In genomic region chr14:50917449-50917848, GRCh38 we compare ENCODE assay signal across 22 cellular contexts. TPM values are rescaled to one million over a fixed set of nuclear protein-coding genes. Genes with fewer than 3 reads are reported as not detected.
A peak's percentile ranks its signal among the peaks of the same experiment; 100 is the strongest.
DNase-seq lines count a peak whose midpoint lies in the region; ATAC-seq, FAIRE-seq and TF ChIP-seq lines count a peak whose summit lies in the region.
"Had no signal": no experiment of that assay in that cellular context is flagged by ENCODE, and none has a peak within 500 bp of the region (broad histone marks: within the 10 kb centered on the region; RNA-seq: fewer than 3 reads in every experiment).

No MANE protein-coding gene starts in this region.

- no peak overlapping the region for H3K4me3 ChIP-seq in WERI-Rb-1 (ENCODE audit: low read depth, low read length)
- no peak overlapping the region for H3K4me3 ChIP-seq in K562
- H3K4me3 ChIP-seq in upper lobe of right lung: no peak overlapping the region
- H3K4me3 ChIP-seq in neural progenitor cell: no peak overlapping the region
- H3K4me3 ChIP-seq: GM23248 had no signal

- no TSS peak for BruUV-seq in K562 (replicated peaks; lab: Mats Ljungman, UMichigan)

- TF ChIP-seq RAD21 in K562 (CRISPR knock-in tag; conservative IDR thresholded peaks at IDR 0.05 in 1 of 2, IDR thresholded peaks at IDR 0.05 in 1 of 2): no peak

- H3K27me3 Mint-ChIP-seq in progenitor cell of endocrine pancreas (no peaks in the 10 kb centered on the region), neural progenitor cell (ENCODE audit: insufficient read depth, low read depth) (peaks cover 5% of the 10 kb centered on the region)

- 0 out of 2 replicates have a peak, but pooled peaks have one; percentile 5 for TF ChIP-seq CTCF in WERI-Rb-1 (IDR thresholded peaks at IDR 0.05; ENCODE audit: low read depth, low read length)
- no peak for TF ChIP-seq CTCF in K562 (IDR thresholded peaks at IDR 0.05 in 2 of 3, conservative IDR thresholded peaks at IDR 0.05 in 1 of 3; ENCODE audit: insufficient read depth in 2 of 3, low read depth in 1 of 3, low read length in 3 of 3)
- no peak for TF ChIP-seq CTCF in upper lobe of right lung (IDR thresholded peaks at IDR 0.05)
- no peak for TF ChIP-seq CTCF in progenitor cell of endocrine pancreas (IDR thresholded peaks at IDR 0.05; ENCODE audit: unreplicated experiment)
- no peak for TF ChIP-seq CTCF in neural progenitor cell (IDR thresholded peaks at IDR 0.05)

- H3K9me3 ChIP-seq in WERI-Rb-1 (ENCODE audit: severe bottlenecking) (no peaks in the 10 kb centered on the region), K562 (replicated peaks; ENCODE audit: control insufficient read depth, insufficient read depth, low read depth, low read length) (no peaks in the 10 kb centered on the region), upper lobe of right lung (no peaks in the 10 kb centered on the region), neural progenitor cell (ENCODE audit: low read depth) (no peaks in the 10 kb centered on the region)

- DNase-seq in WERI-Rb-1: no peak
- peak in 1 of 4 experiments; percentile 14 for DNase-seq in K562 (ENCODE audit: extremely low read depth in 1 of 4, low spot score in 3 of 4)
- peak; percentile 59 for DNase-seq in myocyte (ENCODE audit: low read depth)
- DNase-seq in upper lobe of right lung: no peak
- DNase-seq in progenitor cell of endocrine pancreas (ENCODE audit: low spot score, unreplicated experiment): no peak
- no peak for DNase-seq in Right ventricle myocardium superior
- no peak for DNase-seq in GM19239 (ENCODE audit: insufficient read length, low spot score)
- no peak for DNase-seq in neural progenitor cell (ENCODE audit: low spot score)
- DNase-seq: C1 segment of cervical spinal cord; Calu3; CD4-positive, alpha-beta memory T cell; COR-L47; DMS153; DND-41; GM23248; H7; HCEC 1CT had no signal

- H3K4me1 Mint-ChIP-seq in progenitor cell of endocrine pancreas (ENCODE audit: low read depth) (peaks cover 1% of the 10 kb centered on the region), neural progenitor cell (peaks cover 11% of the 10 kb centered on the region)
- H3K4me1 Mint-ChIP-seq: CD4-positive, alpha-beta memory T cell had no signal

- H3K9me3 Mint-ChIP-seq in progenitor cell of endocrine pancreas (ENCODE audit: low read depth) (no peaks in the 10 kb centered on the region), neural progenitor cell (no peaks in the 10 kb centered on the region)
- H3K9me3 Mint-ChIP-seq: CD4-positive, alpha-beta memory T cell had no signal

- H3K27ac ChIP-seq in WERI-Rb-1 (no peak overlapping the region), K562 (ENCODE audit: extremely low read depth, low read depth, low read length) (no peak overlapping the region), upper lobe of right lung (no peak overlapping the region), neural progenitor cell (no peak overlapping the region)
- H3K27ac ChIP-seq: GM23248 had no signal

- no peak overlapping the region for H3K27ac Mint-ChIP-seq in progenitor cell of endocrine pancreas
- no peak overlapping the region for H3K27ac Mint-ChIP-seq in neural progenitor cell
- H3K27ac Mint-ChIP-seq: CD4-positive, alpha-beta memory T cell had no signal

- H3K4me1 ChIP-seq in K562 (replicated peaks in 1 of 2; ENCODE audit: control insufficient read depth in 2 of 2, insufficient read depth in 2 of 2, low read length in 2 of 2): peaks cover 0 to 5% of the 10 kb centered on the region in 2 experiments; a peak in 2 of 5 replicates
- H3K4me1 ChIP-seq in upper lobe of right lung: no peaks in the 10 kb centered on the region
- no peaks in the 10 kb centered on the region for H3K4me1 ChIP-seq in neural progenitor cell

- FAIRE-seq in K562 (lab: Jason Lieb, UNC) (no peak), GM19239 (lab: Jason Lieb, UNC) (no peak)
- FAIRE-seq: G401.6, GM12892, H1 had no signal

- intact Hi-C loops in K562 (cut with micrococcal nuclease): no loop called here
- intact Hi-C loops in upper lobe of right lung (cut with DNase I): no loop called here
- intact Hi-C loops in Right ventricle myocardium superior (cut with DNase I): no loop called here

- no peaks in the 10 kb centered on the region for H3K9me1 ChIP-seq in K562 (ENCODE audit: control insufficient read depth, insufficient read depth, low read length)

- TF ChIP-seq POLR2A in K562 (conservative IDR thresholded peaks at IDR 0.05): no peak

- in situ Hi-C loops in K562 (cut with MboI): no loop called here

- H3F3A ChIP-seq in neural progenitor cell (ENCODE audit: low read depth): no peaks in the 10 kb centered on the region

- no peaks in the 10 kb centered on the region for H3K79me2 ChIP-seq in K562 (ENCODE audit: control insufficient read depth, insufficient read depth, low read length)
- H3K79me2 ChIP-seq in neural progenitor cell (ENCODE audit: low read depth): no peaks in the 10 kb centered on the region

- H3K36me3 Mint-ChIP-seq in progenitor cell of endocrine pancreas (ENCODE audit: insufficient read depth) (no peaks in the 10 kb centered on the region), neural progenitor cell (peaks cover 24% of the 10 kb centered on the region)
- H3K36me3 Mint-ChIP-seq: CD4-positive, alpha-beta memory T cell had no signal

- H3K27me3 ChIP-seq in WERI-Rb-1 (ENCODE audit: insufficient read depth, low read depth, severe bottlenecking): no peaks in the 10 kb centered on the region
- no peaks in the 10 kb centered on the region for H3K27me3 ChIP-seq in K562 (ENCODE audit: control insufficient read depth in 2 of 2, insufficient read depth in 2 of 2, low read length in 2 of 2)
- no peaks in the 10 kb centered on the region for H3K27me3 ChIP-seq in upper lobe of right lung
- H3K27me3 ChIP-seq in neural progenitor cell: no peaks in the 10 kb centered on the region

- H3K9ac ChIP-seq in K562 (ENCODE audit: insufficient read depth in 1 of 2, low read depth in 2 of 2, low read length in 2 of 2) (0 out of 4 replicates have a peak overlapping the region, but pooled peaks of 1 of the 2 experiments have one; percentile 45), neural progenitor cell (no peak overlapping the region)
- H3K9ac ChIP-seq: GM23248 had no signal

- H3K36me3 ChIP-seq in WERI-Rb-1 (no peaks in the 10 kb centered on the region), K562 (ENCODE audit: control insufficient read depth, insufficient read depth, low read length) (peaks cover 7% of the 10 kb centered on the region; the same call in 1 of the 3 replicates), upper lobe of right lung (peaks cover 79% of the 10 kb centered on the region), neural progenitor cell (no peaks in the 10 kb centered on the region)

- POLR2A ChIA-PET in K562 (lab: Yijun Ruan, JAX): no interaction called here

- TF ChIP-seq EP300 in K562 (IDR thresholded peaks at IDR 0.05; ENCODE audit: low read length): no peak

- CTCF ChIA-PET in K562 (lab: Yijun Ruan, JAX; ENCODE audit: low intra/inter-chr PET ratio): no interaction called here

- H2AFZ ChIP-seq in K562 (ENCODE audit: low read depth, low read length) (peak overlapping the region; percentile 51), neural progenitor cell (replicated peaks) (no peak overlapping the region)
- H2AFZ ChIP-seq: GM23248 had no signal

- H3K4me2 ChIP-seq in K562 (ENCODE audit: insufficient read depth, low read length) (no peak overlapping the region), neural progenitor cell (no peak overlapping the region)

- WGBS in K562 (ENCODE audit: insufficient coverage, low coverage, missing lambda C conversion rate): 32% methylated on average over 6 of the region's 6 CpGs

- H4K20me1 ChIP-seq in K562 (replicated peaks; ENCODE audit: control insufficient read depth, insufficient read depth, low read length) (no peaks in the 10 kb centered on the region), neural progenitor cell (ENCODE audit: low read depth) (no peaks in the 10 kb centered on the region)

- ATAC-seq in K562 (no peak; the same call in 1 of the 3 replicates), upper lobe of right lung (peak; percentile 56), Right ventricle myocardium superior (ENCODE audit: poor library complexity) (no peak)

- H3K4me3 Mint-ChIP-seq in progenitor cell of endocrine pancreas (ENCODE audit: low read depth) (no peak overlapping the region), neural progenitor cell (no peak overlapping the region)
- H3K4me3 Mint-ChIP-seq: CD4-positive, alpha-beta memory T cell had no signal

RNA-seq across cellular contexts. Expression of gene PYGL, which starts 26.8 kb away (rescaled TPM):
- total RNA-seq in K562 (2011; cell fraction: chromatin; rRNA removed; ENCODE audit: low replicate concordance): 15.7 and 21.8 TPM in 2 replicates
- 7.1 and 10.3 TPM in 2 replicates for total RNA-seq in K562 (2011; cell fraction: nucleolus; rRNA removed)
- 12.4 and 12.5 TPM in 2 replicates for total RNA-seq in K562 (2011; cell fraction: nucleoplasm; rRNA removed)
- total RNA-seq in K562 (2014; rRNA removed) (14.6 and 14.8 TPM in 2 replicates), K562 (2014; rRNA removed; fragmentation: Illumina TruSeq; extraction: Trizol) (13.1 and 14.3 TPM in 2 replicates), K562 (2015; rRNA removed; fragmentation: Illumina TruSeq; extraction: Trizol) (17.9 and 20.4 TPM in 2 replicates), K562 (2021) (9.4 and 10.8 TPM in 2 replicates), myocyte (161 and 270 TPM in 2 replicates), upper lobe of right lung (46.3 TPM), progenitor cell of endocrine pancreas (12.0 and 15.3 TPM in 2 replicates), Right ventricle myocardium superior (8.3 TPM), neural progenitor cell (ENCODE audit: low replicate concordance) (63.0 and 63.5 TPM in 2 replicates)
- polyA plus RNA-seq in K562 (2011; rRNA removed) (14.6 and 23.8 TPM in 2 replicates), K562 (2014; fragmentation: Illumina TruSeq; extraction: Trizol) (12.8 and 13.8 TPM in 2 replicates), K562 (2014; fragmentation: Nextera tagmentation; extraction: Ambion mirVana) (1 to 10 TPM; 3.5 to 6.6 TPM), K562 (2014; rRNA removed) (10.4 and 19.3 TPM in 2 replicates)
- 11.1 and 17.4 TPM in 2 replicates for polyA plus RNA-seq in K562 (2011; cell fraction: cytosol; rRNA removed)
- polyA plus RNA-seq in K562 (2011; cell fraction: nucleus; rRNA removed): 19.7 and 23.8 TPM in 2 replicates
- polyA plus RNA-seq in K562 (2012): 16.1 and 49.9 TPM in 2 replicates
- polyA minus RNA-seq in K562 (2011; rRNA and poly(A)+ RNA removed): 14.9 and 30.1 TPM in 2 replicates
- 9.3 and 16.9 TPM in 2 replicates for polyA minus RNA-seq in K562 (2011; cell fraction: cytosol; rRNA and poly(A)+ RNA removed)
- polyA minus RNA-seq in K562 (2011; cell fraction: nucleus; rRNA and poly(A)+ RNA removed): 11.6 and 18.1 TPM in 2 replicates
- polyA plus RNA-seq in myocyte (2012): 115 TPM
- polyA plus RNA-seq: CD4-positive, alpha-beta memory T cell had no signal

RNA-seq across cellular contexts. Expression of gene ABHD12B, which starts 45.6 kb away (rescaled TPM):
- not detected in 2 replicates for total RNA-seq in K562 (2011; cell fraction: chromatin; rRNA removed; ENCODE audit: low replicate concordance)
- total RNA-seq in K562 (2011; cell fraction: nucleolus; rRNA removed): not detected in 2 replicates
- total RNA-seq in K562 (2011; cell fraction: nucleoplasm; rRNA removed): not detected in 2 replicates
- not detected in 2 replicates for total RNA-seq in K562 (2014; rRNA removed)
- not detected in 2 replicates for total RNA-seq in K562 (2014; rRNA removed; fragmentation: Illumina TruSeq; extraction: Trizol)
- total RNA-seq in K562 (2015; rRNA removed; fragmentation: Illumina TruSeq; extraction: Trizol): not detected in 2 replicates
- total RNA-seq in K562 (2021): not detected in 2 replicates
- polyA plus RNA-seq in K562 (2011; rRNA removed): not detected in 2 replicates
- polyA plus RNA-seq in K562 (2011; cell fraction: cytosol; rRNA removed): not detected in 2 replicates
- polyA plus RNA-seq in K562 (2011; cell fraction: nucleus; rRNA removed): not detected in 2 replicates
- 0.37 TPM in 1 of 2 replicates, not detected in the other for polyA plus RNA-seq in K562 (2012)
- not detected in 2 replicates for polyA plus RNA-seq in K562 (2014; fragmentation: Illumina TruSeq; extraction: Trizol)
- polyA plus RNA-seq in K562 (2014; fragmentation: Nextera tagmentation; extraction: Ambion mirVana): not detected
- not detected in 2 replicates for polyA plus RNA-seq in K562 (2014; rRNA removed)
- not detected in 2 replicates for polyA minus RNA-seq in K562 (2011; rRNA and poly(A)+ RNA removed)
- polyA minus RNA-seq in K562 (2011; cell fraction: cytosol; rRNA and poly(A)+ RNA removed): not detected in 2 replicates
- not detected in 2 replicates for polyA minus RNA-seq in K562 (2011; cell fraction: nucleus; rRNA and poly(A)+ RNA removed)
- total RNA-seq in myocyte: not detected in 2 replicates
- polyA plus RNA-seq in myocyte (2012): 0.68 TPM
- 0.43 TPM for total RNA-seq in upper lobe of right lung
- total RNA-seq in progenitor cell of endocrine pancreas: not detected in 2 replicates
- total RNA-seq in Right ventricle myocardium superior: not detected
- total RNA-seq in neural progenitor cell (ENCODE audit: low replicate concordance): not detected in 2 replicates
- total RNA-seq: A172; Calu3; CD4-positive, alpha-beta memory T cell; GM23248 had no signal
- polyA plus RNA-seq: BJ; CD4-positive, alpha-beta memory T cell had no signal
